1 cellular context compared by ENCODE assay signal in genomic region chr2:208175069-208175842, GRCh38.
TF ChIP-seq lines count a peak whose summit lies in the region.

No MANE protein-coding gene starts in this region.

TF ChIP-seq in SK-N-SH, 30 proteins besides CTCF, POLR2A, EP300 and RAD21 (continued from another document):
- TF ChIP-seq CHD2 (IDR thresholded peaks at IDR 0.05; ENCODE audit: low read length, partially characterized antibody) (peak; percentile 21), RCOR1 (IDR thresholded peaks at IDR 0.05; ENCODE audit: low read length) (peak; percentile 51; the same call in 1 of the 2 replicates)
